Comparison of ENCODE assay signal across 18 cellular contexts in genomic region chr6:122285292-122285913, GRCh38.
"Had no signal": no experiment of that assay in that cellular context is flagged by ENCODE, and none has a peak within 500 bp of the region (broad histone marks: within the 10 kb centered on the region; RNA-seq: fewer than 3 reads in every experiment).

No MANE protein-coding gene starts in this region.

- ATAC-seq: left lobe of liver; mucosa of descending colon; naive thymus-derived CD4-positive, alpha-beta T cell; stimulated activated naive B cell treated with anti-CD40 and anti-IgM and Interleukin-4, amounts not matched to agents 10 μg/mL and 1 μg/mL and 100 μg/mL, for 72 hours had no signal

- H3K9me3 ChIP-seq: ascending aorta, breast epithelium, colonic mucosa, esophagus muscularis mucosa, gastrocnemius medialis, mucosa of descending colon, SJSA1 had no signal

- H3K4me3 Mint-ChIP-seq: activated naive CD8-positive, alpha-beta T cell treated with anti-CD3 and anti-CD28 coated beads, Interleukin-2, amount 10 ng/mL, durations not matched to agents 7 days and 5 days; activated T-helper 1 cell treated with anti-CD3 and anti-CD28 coated beads, Interleukin-12 subunit alpha, Interleukin-12 subunit beta, Interleukin-2, Interleukin-4 antibody, amounts not matched to agents 30 ng/mL and 10 ng/mL and 1 ng/mL, durations not matched to agents 14 hours and 24 hours and 36 hours; memory B cell; naive thymus-derived CD4-positive, alpha-beta T cell; stimulated activated naive B cell treated with anti-CD40 and anti-IgM and Interleukin-4, amounts not matched to agents 10 μg/mL and 1 μg/mL and 100 μg/mL, for 72 hours; type B pancreatic cell had no signal

- H3K27me3 Mint-ChIP-seq: activated naive CD8-positive, alpha-beta T cell treated with anti-CD3 and anti-CD28 coated beads, Interleukin-2, amount 10 ng/mL, durations not matched to agents 7 days and 5 days; memory B cell; stimulated activated naive B cell treated with anti-CD40 and anti-IgM and Interleukin-4, amounts not matched to agents 10 μg/mL and 1 μg/mL and 100 μg/mL, for 72 hours; type B pancreatic cell had no signal

- H3K27ac Mint-ChIP-seq: activated naive CD8-positive, alpha-beta T cell treated with anti-CD3 and anti-CD28 coated beads, Interleukin-2, amount 10 ng/mL, durations not matched to agents 7 days and 5 days; activated T-helper 1 cell treated with anti-CD3 and anti-CD28 coated beads, Interleukin-12 subunit alpha, Interleukin-12 subunit beta, Interleukin-2, Interleukin-4 antibody, amounts not matched to agents 30 ng/mL and 10 ng/mL and 1 ng/mL, durations not matched to agents 14 hours and 24 hours and 36 hours; memory B cell; naive thymus-derived CD4-positive, alpha-beta T cell; stimulated activated naive B cell treated with anti-CD40 and anti-IgM and Interleukin-4, amounts not matched to agents 10 μg/mL and 1 μg/mL and 100 μg/mL, for 72 hours; type B pancreatic cell had no signal

- DNase-seq: activated CD4-positive, alpha-beta T cell treated with anti-CD3 and anti-CD28 coated beads, Interleukin-2, amount 50 U/mL, for 1 hour; activated naive CD8-positive, alpha-beta T cell treated with anti-CD3 and anti-CD28 coated beads, Interleukin-2, amount 10 ng/mL, durations not matched to agents 7 days and 5 days; colonic mucosa; islet precursor cell; mucosa of descending colon; naive thymus-derived CD4-positive, alpha-beta T cell; stimulated activated CD4-positive, alpha-beta T cell treated with anti-CD3 and anti-CD28 coated beads, Interleukin-15, amount 100 ng/mL, for 24 hours; stimulated activated CD4-positive, alpha-beta T cell treated with anti-CD3 and anti-CD28 coated beads, Interleukin-4, amount 100 ng/mL, for 1 hour; stimulated activated naive B cell treated with anti-CD40 and anti-IgM and Interleukin-4, amounts not matched to agents 10 μg/mL and 1 μg/mL and 100 μg/mL, for 72 hours had no signal

- H3K36me3 ChIP-seq: ascending aorta, breast epithelium, colonic mucosa, esophagus muscularis mucosa, gastrocnemius medialis, SJSA1 had no signal

- H3K9me3 Mint-ChIP-seq: activated T-helper 1 cell treated with anti-CD3 and anti-CD28 coated beads, Interleukin-12 subunit alpha, Interleukin-12 subunit beta, Interleukin-2, Interleukin-4 antibody, amounts not matched to agents 30 ng/mL and 10 ng/mL and 1 ng/mL, durations not matched to agents 14 hours and 24 hours and 36 hours; naive thymus-derived CD4-positive, alpha-beta T cell; type B pancreatic cell had no signal

- H3K4me3 ChIP-seq: ascending aorta, breast epithelium, colonic mucosa, esophagus muscularis mucosa, gastrocnemius medialis, mucosa of descending colon, SJSA1 had no signal

- H3K27me3 ChIP-seq: ascending aorta, breast epithelium, colonic mucosa, esophagus muscularis mucosa, gastrocnemius medialis, SJSA1 had no signal

- H3K4me1 ChIP-seq: breast epithelium, colonic mucosa, SJSA1 had no signal

- H3K4me1 Mint-ChIP-seq: activated naive CD8-positive, alpha-beta T cell treated with anti-CD3 and anti-CD28 coated beads, Interleukin-2, amount 10 ng/mL, durations not matched to agents 7 days and 5 days; memory B cell; naive thymus-derived CD4-positive, alpha-beta T cell; stimulated activated naive B cell treated with anti-CD40 and anti-IgM and Interleukin-4, amounts not matched to agents 10 μg/mL and 1 μg/mL and 100 μg/mL, for 72 hours had no signal

- H3K36me3 Mint-ChIP-seq: activated naive CD8-positive, alpha-beta T cell treated with anti-CD3 and anti-CD28 coated beads, Interleukin-2, amount 10 ng/mL, durations not matched to agents 7 days and 5 days; memory B cell; naive thymus-derived CD4-positive, alpha-beta T cell; stimulated activated naive B cell treated with anti-CD40 and anti-IgM and Interleukin-4, amounts not matched to agents 10 μg/mL and 1 μg/mL and 100 μg/mL, for 72 hours; type B pancreatic cell had no signal

- H3K27ac ChIP-seq: ascending aorta, breast epithelium, colonic mucosa, SJSA1 had no signal
